Comparison of ENCODE assay signal across 8 cellular contexts in genomic region chr7:26061340-26062239, GRCh38.
A peak's percentile ranks its signal among the peaks of the same experiment; 100 is the strongest.
DNase-seq lines count a peak whose midpoint lies in the region; ATAC-seq and TF ChIP-seq lines count a peak whose summit lies in the region.

No MANE protein-coding gene starts in this region.

- peak; percentile 66 for ATAC-seq in GM19395 (IDR thresholded peaks at IDR 0.05; ENCODE audit: unreplicated experiment)

- DNase-seq in AG20443 (ENCODE audit: low spot score) (peak; percentile 70), NCI-H1436 (lab: John Stamatoyannopoulos, UW) (peak; percentile 76), T follicular helper cell (ENCODE audit: low read depth) (peak; percentile 50), adrenal gland (peak; percentile 57 to 88 (median 74)), iPS DF 6.9 (ENCODE audit: low read depth, low spot score) (peak; percentile 60), middle frontal gyrus (ENCODE audit: extremely low spot score, low spot score) (no peak)
- DNase-seq in stimulated activated CD4-positive, alpha-beta T cell treated with anti-CD3 and anti-CD28 coated beads, Interleukin-1b, Interleukin-23, amount 100 ng/mL, for 48 hours, result peak; percentile 68

- H3K9me3 ChIP-seq in adrenal gland (replicated peaks in 1 of 3), result no peaks in the 10 kb centered on the region
- H3K9me3 ChIP-seq in iPS DF 6.9 (ENCODE audit: control insufficient read depth, insufficient read depth, low read length), result no peaks in the 10 kb centered on the region

- no peak for TF ChIP-seq POLR2A in adrenal gland (IDR thresholded peaks at IDR 0.05)

- intact Hi-C loops in adrenal gland (cut with DNase I), result loop anchor here (5.0 kb wide), 2 partner anchors 164 to 169 kb away; no protein-coding TSS in a partner anchor

- peak; percentile 64 to 86 (median 76) for TF ChIP-seq CTCF in adrenal gland (IDR thresholded peaks at IDR 0.05)

- H3K27ac ChIP-seq in adrenal gland (no peak overlapping the region), iPS DF 6.9 (ENCODE audit: low read length) (no peak overlapping the region)

- WGBS in adrenal gland, 4 donors, result 47 to 55% (median 51%) methylated on average over 18 of the region's 18 CpGs
- WGBS in iPS DF 6.9 (ENCODE audit: insufficient coverage, insufficient read length), result no CpG with 5 or more reads among the region's 18 CpGs

- H3K36me3 ChIP-seq in adrenal gland (replicated peaks in 1 of 2) (no peaks in the 10 kb centered on the region), iPS DF 6.9 (ENCODE audit: control insufficient read depth, insufficient read depth, low read length) (no peaks in the 10 kb centered on the region)

- H3K4me1 ChIP-seq in adrenal gland (replicated peaks in 1 of 2) (no peaks in the 10 kb centered on the region), iPS DF 6.9 (ENCODE audit: control insufficient read depth, insufficient read depth, low read length) (no peaks in the 10 kb centered on the region)

- H3K4me3 ChIP-seq in adrenal gland (no peak overlapping the region), iPS DF 6.9 (ENCODE audit: low read length) (no peak overlapping the region)

- peaks cover 4% of the 10 kb centered on the region for H3K27me3 ChIP-seq in adrenal gland
- no peaks in the 10 kb centered on the region for H3K27me3 ChIP-seq in iPS DF 6.9 (ENCODE audit: control insufficient read depth, insufficient read depth, low read length)
